In the genomic region with DNA sequence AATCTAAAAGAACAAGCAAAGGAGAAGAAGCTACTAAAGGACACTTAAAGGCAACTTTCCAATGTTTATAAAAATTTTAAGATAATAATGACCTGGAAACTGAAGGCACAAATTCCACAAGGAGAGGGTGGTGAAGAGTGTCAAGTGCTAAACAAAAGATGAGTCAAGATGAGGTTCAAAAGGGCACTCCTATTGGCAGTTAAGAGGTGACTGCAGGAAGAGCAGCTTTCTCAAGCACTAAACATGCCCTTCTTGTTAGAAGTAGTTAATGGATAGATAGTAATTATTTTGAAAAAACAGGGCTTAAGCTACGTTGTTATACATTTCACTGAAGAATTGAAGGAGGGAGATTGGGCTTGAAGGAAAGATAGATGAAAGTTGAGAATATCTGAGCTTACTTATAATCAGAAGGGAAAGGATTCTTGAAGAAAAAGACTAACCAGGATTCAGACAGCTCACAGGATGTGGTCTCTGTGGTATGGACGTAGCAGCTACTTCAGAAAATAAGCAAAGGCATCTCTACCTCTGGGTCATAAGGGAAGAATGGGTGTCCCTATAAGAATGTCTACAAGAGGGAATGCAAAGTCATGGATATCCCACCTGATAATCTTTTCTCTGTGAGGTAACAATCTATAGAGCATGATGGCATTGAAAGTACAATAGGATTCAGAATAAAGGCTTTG, we compare ENCODE assay signal across 15 cellular contexts.
DNase-seq lines count a peak whose midpoint lies in the region; FAIRE-seq and TF ChIP-seq lines count a peak whose summit lies in the region.
"Had no signal": no experiment of that assay in that cellular context is flagged by ENCODE, and none has a peak within 500 bp of the region (broad histone marks: within the 10 kb centered on the region; RNA-seq: fewer than 3 reads in every experiment).

No MANE protein-coding gene starts in this region.

- in situ Hi-C loops in GM13976 (cut with MboI; ENCODE audit: low sequenced_read_pairs, unreplicated experiment) = no loop called here

- H3K9me3 ChIP-seq in SJSA1 (replicated peaks) = no peaks in the 10 kb centered on the region
- H3K9me3 ChIP-seq: body of pancreas had no signal

- no peaks in the 10 kb centered on the region for H3K27me3 ChIP-seq in SJSA1 (replicated peaks)
- H3K27me3 ChIP-seq: body of pancreas had no signal

- peak; percentile 5 for DNase-seq in AG20443 (ENCODE audit: low spot score)
- DNase-seq in H54 (ENCODE audit: insufficient read length, low spot score) = peak; percentile 7
- peak in 1 of 2 experiments; percentile 32 for DNase-seq in SJSA1 (ENCODE audit: low read depth in 1 of 2, low spot score in 2 of 2)
- DNase-seq in epithelial cell of esophagus (ENCODE audit: low read depth) = peak; percentile 24
- DNase-seq in SIG-M5 (lab: John Stamatoyannopoulos, UW) = no peak
- no peak for DNase-seq in GM13976 (ENCODE audit: low spot score)
- no peak for DNase-seq in coronary artery (ENCODE audit: low spot score)
- no peak for DNase-seq in NCI-H345 (lab: John Stamatoyannopoulos, UW)
- DNase-seq: activated T-cell treated with anti-CD3 and anti-CD28 coated beads for 4 hours; body of pancreas; GDM1; midbrain; MM.1S; RPMI8226; stimulated activated CD4-positive, alpha-beta T cell treated with anti-CD3 and anti-CD28 coated beads, Interleukin-2, amount 100 ng/mL, for 48 hours had no signal

- peak overlapping the region; percentile 44 for H3K27ac ChIP-seq in SJSA1
- H3K27ac ChIP-seq in coronary artery = no peak overlapping the region
- H3K27ac ChIP-seq: body of pancreas had no signal

- no peak overlapping the region for H3K4me3 ChIP-seq in SJSA1
- no peak overlapping the region for H3K4me3 ChIP-seq in epithelial cell of esophagus (ENCODE audit: low read length)
- H3K4me3 ChIP-seq in coronary artery = no peak overlapping the region
- H3K4me3 ChIP-seq: body of pancreas had no signal

- no peaks in the 10 kb centered on the region for H3K36me3 ChIP-seq in SJSA1

- peaks cover 5% of the 10 kb centered on the region; the same call in 1 of the 2 replicates for H3K4me1 ChIP-seq in SJSA1 (replicated peaks)
- H3K4me1 ChIP-seq: body of pancreas had no signal

- FAIRE-seq in H54 (lab: Jason Lieb, UNC) = peak; percentile 86

- TF ChIP-seq CTCF in epithelial cell of esophagus (IDR thresholded peaks at IDR 0.05; ENCODE audit: insufficient read depth, low read depth, low read length, missing control alignments) = no peak
- no peak for TF ChIP-seq CTCF in GM13976 (IDR thresholded peaks at IDR 0.05; ENCODE audit: borderline replicate concordance, control extremely low read depth, extremely low read depth, insufficient read depth, missing control alignments)
- no peak for TF ChIP-seq CTCF in coronary artery (IDR thresholded peaks at IDR 0.05)

- TF ChIP-seq POLR2A in H54 (IDR thresholded peaks at IDR 0.05; ENCODE audit: low read depth, low read length) = no peak

Comparison
In these comparisons a context has a peak if more than half of its experiments do, and no peak if none do; other contexts are left out.
1. DNase-seq: peak in AG20443 (single experiment), H54 (single experiment) and epithelial cell of esophagus (single experiment); none in SIG-M5 (single experiment), GM13976 (single experiment), coronary artery (single experiment) and NCI-H345 (single experiment).